ENCODE assay signal across 5 cellular contexts in the genomic region with DNA sequence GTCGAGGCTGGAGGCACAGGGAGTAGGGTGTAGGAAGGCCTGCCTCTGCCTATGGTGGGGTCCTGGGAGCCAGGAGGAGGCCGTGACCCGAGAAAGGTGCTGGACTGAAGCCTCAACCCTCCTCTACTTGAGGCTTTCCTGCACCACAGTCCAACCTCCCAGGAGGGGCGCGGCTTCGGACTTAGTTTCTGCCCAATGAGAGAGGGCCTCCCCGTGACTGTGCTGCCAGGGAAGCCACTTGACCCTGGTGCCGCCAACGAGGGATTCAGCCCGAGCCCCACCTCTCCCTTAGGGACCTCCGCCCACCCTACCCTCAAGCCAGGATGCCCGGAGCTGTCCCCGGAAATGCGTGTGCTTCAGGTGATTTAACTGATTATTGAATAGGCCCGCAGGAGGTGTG. TPM values are rescaled to one million over a fixed set of nuclear protein-coding genes. Genes with fewer than 3 reads are reported as not detected.
"Had no signal": no experiment of that assay in that cellular context is flagged by ENCODE, and none has a peak within 500 bp of the region (broad histone marks: within the 10 kb centered on the region; RNA-seq: fewer than 3 reads in every experiment).

CGB3 (minus strand) TSS at position 101 of the 400 bp plus-strand sequence. CDS start 362 bp downstream, outside the sequence.

RNA-seq across cellular contexts. Expression of gene CGB3, which starts in this region (rescaled TPM):
- total RNA-seq: HepG2, HT-29, HT1080, IMR-90, K562 had no signal
